18 cellular contexts compared by ENCODE assay signal in the genomic region with DNA sequence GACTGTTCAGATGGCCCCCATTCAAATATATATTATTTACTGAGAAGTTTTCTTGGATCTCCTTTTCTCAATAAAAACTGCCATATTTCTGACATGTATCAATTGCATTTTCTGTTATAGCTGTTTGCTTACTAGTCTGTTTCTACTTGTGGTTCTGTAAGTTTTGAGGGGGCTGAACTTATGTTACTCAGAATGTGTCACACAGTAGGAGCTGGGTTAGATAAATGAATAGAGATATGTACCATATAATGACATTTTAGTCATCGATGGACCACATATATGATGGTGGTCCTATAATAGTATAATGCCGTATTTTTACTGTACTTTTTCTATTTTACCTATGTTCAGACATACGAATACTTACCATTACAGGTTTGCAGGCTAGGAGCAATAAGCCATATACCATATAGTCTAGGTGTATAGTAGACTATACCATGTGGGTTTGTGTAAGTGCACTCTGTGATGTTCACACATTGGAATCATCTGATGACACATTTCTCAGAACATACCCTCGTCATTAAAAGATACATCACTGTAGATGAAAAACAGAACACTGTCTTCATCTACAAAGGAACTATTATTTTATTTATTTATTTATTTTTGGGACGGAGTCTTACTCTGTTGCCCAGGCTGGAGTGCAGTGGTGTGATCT.
"Had no signal": no experiment of that assay in that cellular context is flagged by ENCODE, and none has a peak within 500 bp of the region (broad histone marks: within the 10 kb centered on the region; RNA-seq: fewer than 3 reads in every experiment).

No MANE protein-coding gene starts in this region.

- H3K36me3 Mint-ChIP-seq: immature natural killer cell had no signal

- H3K4me3 Mint-ChIP-seq: endodermal cell, nephron progenitor cell had no signal

- H3K4me1 ChIP-seq: prostate gland had no signal

- H3K27ac Mint-ChIP-seq: endodermal cell had no signal

- DNase-seq: activated CD4-positive, alpha-beta T cell treated with anti-CD3 and anti-CD28 coated beads, Interleukin-2, amount 50 U/mL, for 48 hours; activated CD4-positive, CD25-positive, alpha-beta regulatory T cell treated with anti-CD3 and anti-CD28 coated beads, Interleukin-2, amount 50 U/mL, for 72 hours; activated CD8-positive, alpha-beta memory T cell treated with anti-CD3 and anti-CD28 coated beads, Interleukin-2, amount 50 U/mL, for 4 hours; activated effector memory CD4-positive, alpha-beta T cell treated with anti-CD3 and anti-CD28 coated beads, Interleukin-2, amount 50 U/mL, for 16 hours; endodermal cell; gastrocnemius medialis; heart left ventricle; immature natural killer cell; mesendoderm; nephron progenitor cell; occipital lobe; right cardiac atrium; stimulated activated CD4-positive, alpha-beta T cell treated with anti-CD3 and anti-CD28 coated beads, Interleukin-4, amount 100 ng/mL, for 24 hours; stimulated activated naive CD4-positive, alpha-beta T cell treated with Interleukin-2 at 50 U/mL for 16 hours; upper lobe of left lung had no signal

- ATAC-seq: gastrocnemius medialis, heart left ventricle, right cardiac atrium had no signal

- H3K9me3 ChIP-seq: gastrocnemius medialis, heart left ventricle, prostate gland, upper lobe of left lung had no signal

- H3K36me3 ChIP-seq: cardiac muscle cell, gastrocnemius medialis, prostate gland, upper lobe of left lung had no signal

- H3K4me3 ChIP-seq: cardiac muscle cell, gastrocnemius medialis, heart left ventricle, prostate gland, skin epidermis, upper lobe of left lung had no signal

- H3K27me3 ChIP-seq: cardiac muscle cell, gastrocnemius medialis, heart left ventricle, upper lobe of left lung had no signal

- H3K27ac ChIP-seq: cardiac muscle cell, gastrocnemius medialis, heart left ventricle, prostate gland, skin epidermis, upper lobe of left lung had no signal

- H3K9me3 Mint-ChIP-seq: endodermal cell, immature natural killer cell, nephron progenitor cell had no signal
